3 cellular contexts compared by ENCODE assay signal in the genomic region with DNA sequence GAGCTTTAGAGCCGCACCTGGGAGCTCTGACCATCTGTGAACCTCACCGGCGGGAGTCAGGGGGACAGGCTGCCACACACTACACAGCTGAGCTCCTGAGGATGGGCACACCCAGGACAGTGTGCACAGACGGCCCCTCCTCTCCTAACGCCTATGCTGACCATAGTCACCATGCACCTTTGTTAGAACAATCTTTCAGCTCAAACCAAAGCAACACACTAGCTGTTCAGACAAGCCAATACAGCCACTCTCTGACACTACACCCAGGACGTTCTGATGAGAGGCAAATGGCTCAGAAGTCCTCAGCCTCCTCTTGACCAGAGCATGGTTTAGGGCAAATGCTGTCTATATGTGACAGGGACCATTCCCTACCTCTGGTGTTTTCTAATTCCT.
TF ChIP-seq lines count a peak whose summit lies in the region.

No MANE protein-coding gene starts in this region.

TF ChIP-seq in A549, 52 proteins besides CTCF, POLR2A, EP300 and RAD21:
- TF ChIP-seq HDAC2 (IDR thresholded peaks at IDR 0.05) (no peak), NPAS2 (CRISPR knock-in tag; IDR thresholded peaks at IDR 0.05; ENCODE audit: borderline replicate concordance) (no peak), REST (IDR thresholded peaks at IDR 0.05) (no peak), MYC (IDR thresholded peaks at IDR 0.05; ENCODE audit: borderline replicate concordance, low read length) (no peak), HOXB5 (CRISPR knock-in tag; IDR thresholded peaks at IDR 0.05) (no peak)

TF ChIP-seq in IMR-90, 13 proteins besides CTCF, POLR2A, EP300 and RAD21:
- TF ChIP-seq FOS (IDR thresholded peaks at IDR 0.05; ENCODE audit: low read depth, low read length) (no peak), SMC3 (IDR thresholded peaks at IDR 0.05; ENCODE audit: low read depth, low read length) (no peak), RFX5 (IDR thresholded peaks at IDR 0.05; ENCODE audit: low read depth, low read length) (no peak), ELK1 (IDR thresholded peaks at IDR 0.05; ENCODE audit: borderline replicate concordance, low read depth, low read length) (no peak), NFE2L2 (IDR thresholded peaks at IDR 0.05; ENCODE audit: low read depth, low read length) (no peak), CEBPB (IDR thresholded peaks at IDR 0.05; ENCODE audit: low read depth, low read length) (no peak), MAFK (IDR thresholded peaks at IDR 0.05; ENCODE audit: low read depth, low read length) (no peak), MAZ (IDR thresholded peaks at IDR 0.05; ENCODE audit: borderline replicate concordance, low read depth, low read length) (no peak), CHD1 (IDR thresholded peaks at IDR 0.05; ENCODE audit: low read depth, low read length) (no peak), BHLHE40 (IDR thresholded peaks at IDR 0.05; ENCODE audit: low read depth, low read length) (no peak), USF2 (IDR thresholded peaks at IDR 0.05; ENCODE audit: low read depth, low read length) (no peak), MXI1 (IDR thresholded peaks at IDR 0.05; ENCODE audit: borderline replicate concordance, low read depth, low read length) (no peak), RCOR1 (IDR thresholded peaks at IDR 0.05; ENCODE audit: insufficient replicate concordance, low read length) (no peak)

TF ChIP-seq in H1, 55 proteins besides CTCF, POLR2A, EP300 and RAD21:
- TF ChIP-seq POU5F1 (IDR thresholded peaks at IDR 0.05; ENCODE audit: low read depth, low read length) (no peak), CHD1 (IDR thresholded peaks at IDR 0.05; ENCODE audit: low read depth, low read length) (no peak), NRF1 (IDR thresholded peaks at IDR 0.05; ENCODE audit: low read depth, low read length) (no peak), MAFK (IDR thresholded peaks at IDR 0.05; ENCODE audit: low read depth, low read length) (no peak), KDM1A (IDR thresholded peaks at IDR 0.05; ENCODE audit: borderline replicate concordance, low read length) (no peak), TEAD4 (IDR thresholded peaks at IDR 0.05; ENCODE audit: low read depth, low read length) (no peak), JUN (IDR thresholded peaks at IDR 0.05; ENCODE audit: low read depth, low read length) (no peak), NANOG (IDR thresholded peaks at IDR 0.05; ENCODE audit: insufficient read depth, low read depth, low read length, poor library complexity, severe bottlenecking) (no peak), TAF1 (IDR thresholded peaks at IDR 0.05; ENCODE audit: low read depth, low read length) (no peak), SRF (IDR thresholded peaks at IDR 0.05; ENCODE audit: low read depth, low read length) (no peak), SIRT6 (IDR thresholded peaks at IDR 0.05; ENCODE audit: low read length) (no peak), ZNF274 (IDR thresholded peaks at IDR 0.05; ENCODE audit: borderline replicate concordance, extremely low read depth, low read length) (no peak), USF2 (IDR thresholded peaks at IDR 0.05; ENCODE audit: low read length) (no peak), CBX8 (IDR thresholded peaks at IDR 0.05; ENCODE audit: borderline replicate concordance, low read depth, low read length) (no peak), SP4 (IDR thresholded peaks at IDR 0.05; ENCODE audit: low read length) (no peak)
